ENCODE assay signal across 8 cellular contexts in the genomic region with DNA sequence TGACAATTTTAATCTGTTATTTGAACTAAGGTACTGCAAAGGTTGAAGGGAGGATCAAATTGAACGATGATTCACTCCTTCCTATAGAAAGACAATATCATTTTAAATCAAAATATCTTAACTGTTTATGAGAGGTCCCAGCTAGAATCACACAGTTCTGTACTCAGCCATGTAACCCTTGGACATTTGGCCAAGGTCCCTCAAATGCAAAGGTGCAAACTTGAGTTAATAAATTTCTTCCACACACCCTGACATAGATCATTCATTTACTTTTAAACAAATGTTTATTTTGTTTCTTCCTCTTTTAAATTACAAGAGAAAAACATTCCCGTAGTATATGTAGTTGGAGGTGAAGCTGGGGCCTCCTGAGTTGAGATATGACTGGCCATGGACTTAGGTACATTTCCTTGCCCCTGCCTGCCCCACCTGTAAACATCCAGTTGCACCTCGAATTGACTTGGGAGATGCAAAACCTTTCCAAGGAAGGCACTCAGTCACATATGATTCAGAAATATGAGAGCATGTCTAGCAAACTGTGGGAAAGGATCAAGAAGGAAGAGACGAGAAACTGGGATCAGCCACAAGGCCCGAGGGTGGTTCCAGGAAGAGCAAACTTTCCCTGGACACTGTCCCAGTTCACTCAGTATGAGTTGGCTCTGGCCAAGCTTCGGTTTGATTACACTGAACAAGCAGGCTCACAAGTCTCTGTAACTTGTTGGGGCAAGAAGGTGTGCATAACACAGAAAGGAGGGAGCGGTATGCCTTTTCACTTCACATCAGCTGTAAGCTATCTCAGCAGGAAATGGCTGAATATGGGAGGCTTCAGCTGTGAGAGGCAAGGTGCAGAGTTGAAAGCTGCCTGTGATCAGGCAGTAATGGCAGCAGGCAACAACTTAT. TPM values are rescaled to one million over a fixed set of nuclear protein-coding genes. Genes with fewer than 3 reads are reported as not detected.
DNase-seq lines count a peak whose midpoint lies in the region; ATAC-seq and TF ChIP-seq lines count a peak whose summit lies in the region.

No MANE protein-coding gene starts in this region.

- POLR2A ChIA-PET in activated CD4-positive, alpha-beta T cell treated with anti-CD3 and anti-CD28 coated beads, Interleukin-2, amount 10 ng/mL, durations not matched to agents 7 days and 5 days (lab: Charles Lee): interaction anchor here (0.6 to 1.3 kb wide), 3 partner anchors 67 to 106 kb away, joined by 3 to 4 read pairs (median 3); no protein-coding TSS in a partner anchor

- H3K9me3 Mint-ChIP-seq in activated CD4-positive, alpha-beta T cell treated with anti-CD3 and anti-CD28 coated beads, Interleukin-2, amount 10 ng/mL, durations not matched to agents 7 days and 5 days: peaks cover 3% of the 10 kb centered on the region
- no peaks in the 10 kb centered on the region for H3K9me3 Mint-ChIP-seq in activated naive CD4-positive, alpha-beta T cell treated with anti-CD3 and anti-CD28 coated beads, Interleukin-2, amount 10 ng/mL, durations not matched to agents 7 days and 5 days

- H2AFZ ChIP-seq in hepatocyte: no peak overlapping the region

- H3K79me2 ChIP-seq in hepatocyte: peaks cover 11% of the 10 kb centered on the region

- no peaks in the 10 kb centered on the region for H3K27me3 ChIP-seq in hepatocyte
- no peaks in the 10 kb centered on the region for H3K27me3 ChIP-seq in testis

- no peaks in the 10 kb centered on the region for H3K9me2 ChIP-seq in hepatocyte (replicated peaks; ENCODE audit: insufficient read depth)

- H3K4me1 ChIP-seq in hepatocyte (ENCODE audit: insufficient read depth) (peaks cover 12% of the 10 kb centered on the region), testis (peaks cover 7% of the 10 kb centered on the region)

- peak overlapping the region; percentile 39 for H3K4me2 ChIP-seq in hepatocyte

- H3K9me3 ChIP-seq in hepatocyte (ENCODE audit: low read depth) (no peaks in the 10 kb centered on the region), testis (no peaks in the 10 kb centered on the region)

- TF ChIP-seq POLR2A in testis (IDR thresholded peaks at IDR 0.05): no peak

- no peaks in the 10 kb centered on the region for H4K20me1 ChIP-seq in hepatocyte (ENCODE audit: insufficient read depth, poor library complexity, severe bottlenecking)

- peak; percentile 59 for DNase-seq in activated CD4-positive, alpha-beta T cell treated with anti-CD3 and anti-CD28 coated beads, Interleukin-2, amount 10 ng/mL, durations not matched to agents 7 days and 5 days
- DNase-seq in activated CD4-positive, alpha-beta T cell treated with anti-CD3 and anti-CD28 coated beads for 4 hours: no peak
- peak; percentile 55 for DNase-seq in activated naive CD4-positive, alpha-beta T cell treated with anti-CD3 and anti-CD28 coated beads, Interleukin-2, amount 10 ng/mL, durations not matched to agents 7 days and 5 days
- DNase-seq in hepatocyte (ENCODE audit: low spot score) (peak; percentile 34), testis (peak; percentile 58)
- DNase-seq in activated CD4-positive, CD25-positive, alpha-beta regulatory T cell treated with anti-CD3 and anti-CD28 coated beads, Interleukin-2, amount 50 U/mL, for 72 hours: no peak

- WGBS in hepatocyte (ENCODE audit: low lambda C conversion rate, missing lambda C conversion rate): 77% methylated on average over 7 of the region's 7 CpGs
- 53 to 55% methylated on average over 7 of the region's 7 CpGs for WGBS in testis, 2 donors

- H3K36me3 ChIP-seq in hepatocyte (replicated peaks; ENCODE audit: insufficient read depth, low read depth) (no peaks in the 10 kb centered on the region), testis (ENCODE audit: low read depth, missing control alignments) (no peaks in the 10 kb centered on the region)

- no peak overlapping the region for H3K4me3 ChIP-seq in hepatocyte
- no peak overlapping the region for H3K4me3 ChIP-seq in testis

- peak overlapping the region; percentile 54 for H3K4me3 Mint-ChIP-seq in activated CD4-positive, alpha-beta T cell treated with anti-CD3 and anti-CD28 coated beads, Interleukin-2, amount 10 ng/mL, durations not matched to agents 7 days and 5 days
- peak overlapping the region; percentile 62 for H3K4me3 Mint-ChIP-seq in activated naive CD4-positive, alpha-beta T cell treated with anti-CD3 and anti-CD28 coated beads, Interleukin-2, amount 10 ng/mL, durations not matched to agents 7 days and 5 days

- ATAC-seq in HG03196 (IDR thresholded peaks at IDR 0.05; ENCODE audit: unreplicated experiment) (no peak), HG03520 (IDR thresholded peaks at IDR 0.05; ENCODE audit: unreplicated experiment) (no peak)

- H3K36me3 Mint-ChIP-seq in activated CD4-positive, alpha-beta T cell treated with anti-CD3 and anti-CD28 coated beads, Interleukin-2, amount 10 ng/mL, durations not matched to agents 7 days and 5 days (ENCODE audit: low read depth): peaks cover 86% of the 10 kb centered on the region
- peaks cover 80% of the 10 kb centered on the region for H3K36me3 Mint-ChIP-seq in activated naive CD4-positive, alpha-beta T cell treated with anti-CD3 and anti-CD28 coated beads, Interleukin-2, amount 10 ng/mL, durations not matched to agents 7 days and 5 days

- peaks cover 89% of the 10 kb centered on the region for H3K4me1 Mint-ChIP-seq in activated CD4-positive, alpha-beta T cell treated with anti-CD3 and anti-CD28 coated beads, Interleukin-2, amount 10 ng/mL, durations not matched to agents 7 days and 5 days
- peaks cover 90% of the 10 kb centered on the region for H3K4me1 Mint-ChIP-seq in activated naive CD4-positive, alpha-beta T cell treated with anti-CD3 and anti-CD28 coated beads, Interleukin-2, amount 10 ng/mL, durations not matched to agents 7 days and 5 days

- peak overlapping the region; percentile 67 for H3K27ac ChIP-seq in hepatocyte
- H3K27ac ChIP-seq in testis: no peak overlapping the region

- TF ChIP-seq CTCF in hepatocyte (IDR thresholded peaks at IDR 0.05; ENCODE audit: poor library complexity): no peak
- TF ChIP-seq CTCF in testis (IDR thresholded peaks at IDR 0.05): no peak

- peak overlapping the region; percentile 80 for H3K27ac Mint-ChIP-seq in activated CD4-positive, alpha-beta T cell treated with anti-CD3 and anti-CD28 coated beads, Interleukin-2, amount 10 ng/mL, durations not matched to agents 7 days and 5 days
- H3K27ac Mint-ChIP-seq in activated naive CD4-positive, alpha-beta T cell treated with anti-CD3 and anti-CD28 coated beads, Interleukin-2, amount 10 ng/mL, durations not matched to agents 7 days and 5 days: peak overlapping the region; percentile 90

- intact Hi-C loops in testis (cut with DNase I; ENCODE audit: low total_unique reads): no loop called here

- H3K27me3 Mint-ChIP-seq in activated CD4-positive, alpha-beta T cell treated with anti-CD3 and anti-CD28 coated beads, Interleukin-2, amount 10 ng/mL, durations not matched to agents 7 days and 5 days: no peaks in the 10 kb centered on the region
- H3K27me3 Mint-ChIP-seq in activated naive CD4-positive, alpha-beta T cell treated with anti-CD3 and anti-CD28 coated beads, Interleukin-2, amount 10 ng/mL, durations not matched to agents 7 days and 5 days: no peaks in the 10 kb centered on the region

- CTCF ChIA-PET in activated CD4-positive, alpha-beta T cell treated with anti-CD3 and anti-CD28 coated beads, Interleukin-2, amount 10 ng/mL, durations not matched to agents 7 days and 5 days (lab: Charles Lee): interaction anchor here (1.1 to 2.9 kb wide), 9 partner anchors 13 to 99 kb away, joined by 3 to 16 read pairs (median 3); no protein-coding TSS in a partner anchor
- CTCF ChIA-PET in activated naive CD4-positive, alpha-beta T cell treated with anti-CD3 and anti-CD28 coated beads, Interleukin-2, amount 10 ng/mL, durations not matched to agents 7 days and 5 days (lab: Charles Lee): interaction anchor here (0.9 to 10.4 kb wide), 6 partner anchors 9 to 150 kb away, joined by 3 to 180 read pairs (median 6); no protein-coding TSS in a partner anchor

RNA-seq across cellular contexts. Expression of a gene that starts 6.7 kb away (rescaled TPM):
- 10 to 100 TPM; 83.8 to 97.9 TPM for total RNA-seq in activated CD4-positive, alpha-beta T cell treated with anti-CD3 and anti-CD28 coated beads, Interleukin-2, amount 10 ng/mL, durations not matched to agents 7 days and 5 days
- total RNA-seq in hepatocyte (21.3 and 21.9 TPM in 2 replicates), testis (1 to 10 TPM; 4.3 to 8.1 TPM)
- polyA plus RNA-seq in hepatocyte (12.7 and 13.0 TPM in 2 replicates), testis (ENCODE audit: insufficient read depth, low read depth, low replicate concordance) (10.0 TPM)

Comparison
In these comparisons a context has a peak if more than half of its experiments do, and no peak if none do; other contexts are left out.
1. DNase-seq: peak in activated CD4-positive, alpha-beta T cell treated with anti-CD3 and anti-CD28 coated beads, Interleukin-2, amount 10 ng/mL, durations not matched to agents 7 days and 5 days (single experiment), activated naive CD4-positive, alpha-beta T cell treated with anti-CD3 and anti-CD28 coated beads, Interleukin-2, amount 10 ng/mL, durations not matched to agents 7 days and 5 days (single experiment), hepatocyte (single experiment) and testis (single experiment); none in activated CD4-positive, alpha-beta T cell treated with anti-CD3 and anti-CD28 coated beads for 4 hours (0 of 2) and activated CD4-positive, CD25-positive, alpha-beta regulatory T cell treated with anti-CD3 and anti-CD28 coated beads, Interleukin-2, amount 50 U/mL, for 72 hours (single experiment).